Comparison of ENCODE assay signal across 12 cellular contexts in the genomic region with DNA sequence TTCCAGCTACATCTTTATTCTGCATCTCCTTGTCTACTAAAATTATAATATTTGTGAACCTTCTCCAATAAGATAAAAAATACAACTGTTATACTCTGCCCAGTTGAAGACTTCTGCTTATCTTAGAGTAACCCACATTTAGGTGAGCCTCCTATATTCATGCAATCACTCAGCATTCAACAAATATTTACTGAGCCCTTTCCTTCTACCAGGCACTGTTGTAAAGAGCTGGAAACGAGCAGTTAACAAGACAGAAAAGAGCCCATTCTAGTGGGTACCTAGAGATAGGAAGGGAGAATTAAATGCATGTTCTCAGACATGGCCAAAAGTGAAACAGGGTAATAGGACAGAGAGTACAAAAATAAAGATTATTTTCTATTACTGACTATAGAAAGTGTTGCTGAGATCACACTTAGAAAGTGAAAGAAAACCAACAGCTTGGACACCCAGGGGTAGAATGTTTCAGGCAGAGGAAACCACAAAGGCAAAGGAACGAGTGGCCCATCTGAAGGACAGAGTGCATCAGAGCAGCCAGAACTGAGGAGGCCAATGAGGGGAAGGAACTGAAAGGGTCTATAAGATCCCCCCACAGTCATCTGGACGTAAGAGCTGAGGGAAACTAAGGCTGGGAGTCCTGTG. TPM values are rescaled to one million over a fixed set of nuclear protein-coding genes. Genes with fewer than 3 reads are reported as not detected.
DNase-seq lines count a peak whose midpoint lies in the region; ATAC-seq and TF ChIP-seq lines count a peak whose summit lies in the region.
"Had no signal": no experiment of that assay in that cellular context is flagged by ENCODE, and none has a peak within 500 bp of the region (broad histone marks: within the 10 kb centered on the region; RNA-seq: fewer than 3 reads in every experiment).

No MANE protein-coding gene starts in this region.

- no peak for TF ChIP-seq CTCF in activated CD8-positive, alpha-beta T cell treated with anti-CD3 and anti-CD28 coated beads for 36 hours (IDR thresholded peaks at IDR 0.05)
- no peak for TF ChIP-seq CTCF in heart right ventricle (IDR thresholded peaks at IDR 0.05)
- TF ChIP-seq CTCF in osteocyte (IDR thresholded peaks at IDR 0.05): no peak

- CTCF ChIA-PET in activated CD8-positive, alpha-beta T cell treated with anti-CD3 and anti-CD28 coated beads for 36 hours (lab: Charles Lee): interaction anchor here (1.5 kb wide), 1 partner anchor 454 kb away, joined by 5 read pairs; no protein-coding TSS in a partner anchor

- no peaks in the 10 kb centered on the region for H3K9me3 ChIP-seq in heart right ventricle

- WGBS in heart right ventricle, 2 donors: 50 to 60% methylated on average over 3 of the region's 3 CpGs

- no peaks in the 10 kb centered on the region for H3K9me3 Mint-ChIP-seq in activated CD8-positive, alpha-beta T cell treated with anti-CD3 and anti-CD28 coated beads for 36 hours
- H3K9me3 Mint-ChIP-seq in osteocyte (ENCODE audit: unreplicated experiment): peaks cover 12% of the 10 kb centered on the region
- H3K9me3 Mint-ChIP-seq: brain, naive B cell had no signal

- no peak for DNase-seq in activated CD8-positive, alpha-beta T cell treated with anti-CD3 and anti-CD28 coated beads for 36 hours
- no peak for DNase-seq in DMS 273 treated with DMSO at 0.1 percent for 48 hours (lab: John Stamatoyannopoulos, UW)
- DNase-seq in 8988T: no peak
- DNase-seq in heart right ventricle: no peak
- no peak for DNase-seq in osteocyte (ENCODE audit: extremely low spot score, unreplicated experiment)
- DNase-seq: activated CD4-positive, alpha-beta T cell treated with anti-CD3 and anti-CD28 coated beads for 4 hours; DMS53; naive B cell had no signal

- no peaks in the 10 kb centered on the region for H3K27me3 Mint-ChIP-seq in activated CD8-positive, alpha-beta T cell treated with anti-CD3 and anti-CD28 coated beads for 36 hours
- H3K27me3 Mint-ChIP-seq in osteocyte (ENCODE audit: unreplicated experiment): no peaks in the 10 kb centered on the region
- H3K27me3 Mint-ChIP-seq: brain, naive B cell had no signal

- no peak overlapping the region for H3K4me3 Mint-ChIP-seq in activated CD8-positive, alpha-beta T cell treated with anti-CD3 and anti-CD28 coated beads for 36 hours
- no peak overlapping the region for H3K4me3 Mint-ChIP-seq in osteocyte (ENCODE audit: unreplicated experiment)
- H3K4me3 Mint-ChIP-seq: brain, naive B cell had no signal

- H3K4me3 ChIP-seq in heart right ventricle: no peak overlapping the region

- H3K27ac ChIP-seq in heart right ventricle: no peak overlapping the region

- H3K27ac Mint-ChIP-seq in activated CD8-positive, alpha-beta T cell treated with anti-CD3 and anti-CD28 coated beads for 36 hours: no peak overlapping the region
- H3K27ac Mint-ChIP-seq in osteocyte (ENCODE audit: unreplicated experiment): no peak overlapping the region
- H3K27ac Mint-ChIP-seq: brain had no signal

- H3K27me3 ChIP-seq in heart right ventricle: no peaks in the 10 kb centered on the region

- intact Hi-C loops in activated CD8-positive, alpha-beta T cell treated with anti-CD3 and anti-CD28 coated beads for 36 hours (cut with micrococcal nuclease): no loop called here
- intact Hi-C loops in heart right ventricle (cut with DNase I): no loop called here

- peak; percentile 97 for ATAC-seq in GM18502 (IDR thresholded peaks at IDR 0.05; ENCODE audit: poor library complexity, unreplicated experiment)
- ATAC-seq in GM19468 (IDR thresholded peaks at IDR 0.05; ENCODE audit: extremely low read depth, unreplicated experiment): peak; percentile 88
- ATAC-seq in HG03066 (IDR thresholded peaks at IDR 0.05; ENCODE audit: low read depth, unreplicated experiment): peak; percentile 98
- ATAC-seq in activated CD8-positive, alpha-beta T cell treated with anti-CD3 and anti-CD28 coated beads for 36 hours: peak; percentile 44
- ATAC-seq in heart right ventricle: no peak

- H3K4me1 ChIP-seq in heart right ventricle: peaks cover 0 to 12% (median 0%) of the 10 kb centered on the region in 9 donors

- no peaks in the 10 kb centered on the region for H3K36me3 ChIP-seq in heart right ventricle

- peaks cover 36% of the 10 kb centered on the region for H3K4me1 Mint-ChIP-seq in activated CD8-positive, alpha-beta T cell treated with anti-CD3 and anti-CD28 coated beads for 36 hours (ENCODE audit: low read depth)
- H3K4me1 Mint-ChIP-seq in osteocyte (ENCODE audit: unreplicated experiment): peaks cover 14% of the 10 kb centered on the region

- POLR2A ChIA-PET in activated CD8-positive, alpha-beta T cell treated with anti-CD3 and anti-CD28 coated beads for 36 hours (lab: Charles Lee): no interaction called here

- no peaks in the 10 kb centered on the region for H3K36me3 Mint-ChIP-seq in activated CD8-positive, alpha-beta T cell treated with anti-CD3 and anti-CD28 coated beads for 36 hours (ENCODE audit: low read depth)
- peaks cover 2% of the 10 kb centered on the region for H3K36me3 Mint-ChIP-seq in osteocyte (ENCODE audit: unreplicated experiment)
- H3K36me3 Mint-ChIP-seq: brain, naive B cell had no signal

RNA-seq across cellular contexts. Expression of a gene that starts 50.8 kb away (rescaled TPM):
- not detected for total RNA-seq in activated CD8-positive, alpha-beta T cell treated with anti-CD3 and anti-CD28 coated beads for 36 hours
- total RNA-seq in heart right ventricle: not detected
- not detected for polyA plus RNA-seq in heart right ventricle
- not detected in 2 replicates for total RNA-seq in osteocyte

Comparison
In these comparisons a context has a peak if more than half of its experiments do, and no peak if none do; other contexts are left out.
1. ATAC-seq: peak in GM18502 (single experiment), GM19468 (single experiment), HG03066 (single experiment) and activated CD8-positive, alpha-beta T cell treated with anti-CD3 and anti-CD28 coated beads for 36 hours (single experiment); none in heart right ventricle (0 of 8).